ENCODE assay signal across 1 cellular context in genomic region chr17:1688405-1688804, GRCh38. TPM values are rescaled to one million over a fixed set of nuclear protein-coding genes. Genes with fewer than 3 reads are reported as not detected.
"Had no signal": no experiment of that assay in that cellular context is flagged by ENCODE, and none has a peak within 500 bp of the region (broad histone marks: within the 10 kb centered on the region; RNA-seq: fewer than 3 reads in every experiment).

No MANE protein-coding gene starts in this region.

RNA-seq across cellular contexts. Expression of gene SCARF1, which starts 42.9 kb away (rescaled TPM):
- total RNA-seq: foreskin keratinocyte had no signal
